In genomic region chr1:176102243-176102642, GRCh38 we compare ENCODE assay signal across 17 cellular contexts.
DNase-seq lines count a peak whose midpoint lies in the region; ATAC-seq, FAIRE-seq and TF ChIP-seq lines count a peak whose summit lies in the region.
"Had no signal": no experiment of that assay in that cellular context is flagged by ENCODE, and none has a peak within 500 bp of the region (broad histone marks: within the 10 kb centered on the region; RNA-seq: fewer than 3 reads in every experiment).

No MANE protein-coding gene starts in this region.

- H3K4me1 ChIP-seq in K562 (replicated peaks in 1 of 2; ENCODE audit: control insufficient read depth in 2 of 2, insufficient read depth in 2 of 2, low read length in 2 of 2) (no peaks in the 10 kb centered on the region), liver (ENCODE audit: control insufficient read depth in 4 of 4, insufficient read depth in 4 of 4, low read length in 3 of 4) (no peaks in the 10 kb centered on the region)
- H3K4me1 ChIP-seq: lower lobe of right lung, SJSA1, vagina had no signal

- WGBS in K562 (ENCODE audit: insufficient coverage, low coverage, missing lambda C conversion rate), result 98% methylated on average over 4 of the region's 4 CpGs
- 95% methylated on average over 4 of the region's 4 CpGs for WGBS in liver

- no peak overlapping the region for H3K4me3 ChIP-seq in K562
- no peak overlapping the region for H3K4me3 ChIP-seq in liver (ENCODE audit: low read depth in 1 of 3, low read length in 3 of 3)
- H3K4me3 ChIP-seq: lower lobe of right lung, SJSA1, vagina had no signal

- POLR2A ChIA-PET in K562 (lab: Yijun Ruan, JAX), result no interaction called here
- POLR2A ChIA-PET in HEK293T (lab: Yijun Ruan, JAX), result no interaction called here

- H3K9ac ChIP-seq in K562 (ENCODE audit: insufficient read depth in 1 of 2, low read depth in 2 of 2, low read length in 2 of 2) (no peak overlapping the region), liver (ENCODE audit: low read depth in 1 of 2, low read length in 2 of 2) (no peak overlapping the region)

- H3K4me2 ChIP-seq in K562 (ENCODE audit: insufficient read depth, low read length), result no peak overlapping the region

- DNase-seq in ELR (ENCODE audit: low read depth) (peak; percentile 11), KBM-7 (peak; percentile 15), K562 (ENCODE audit: extremely low read depth in 1 of 4, low spot score in 3 of 4) (no peak), HEK293T (ENCODE audit: extremely low spot score) (no peak), mucosa of gallbladder (ENCODE audit: low spot score) (no peak), GM19239 (ENCODE audit: insufficient read length, low spot score) (no peak)
- DNase-seq: CD4-positive, CD25-positive, alpha-beta regulatory T cell; GOT3; lower lobe of right lung; NK-92 treated with Interleukin-12 subunit alpha and Interleukin-12 subunit beta, amount 100 ng/mL, for 24 hours; right cardiac atrium had no signal

- no peaks in the 10 kb centered on the region for H3K9me1 ChIP-seq in K562 (ENCODE audit: control insufficient read depth, insufficient read depth, low read length)

- TF ChIP-seq RAD21 in K562 (CRISPR knock-in tag; conservative IDR thresholded peaks at IDR 0.05 in 1 of 2, IDR thresholded peaks at IDR 0.05 in 1 of 2) (no peak), liver (IDR thresholded peaks at IDR 0.05) (no peak)

- CTCF ChIA-PET in K562 (lab: Yijun Ruan, JAX; ENCODE audit: low intra/inter-chr PET ratio) (no interaction called here), HEK293T (lab: Yijun Ruan, JAX) (no interaction called here)

- no peaks in the 10 kb centered on the region for H3K79me2 ChIP-seq in K562 (ENCODE audit: control insufficient read depth, insufficient read depth, low read length)

- H3K27ac ChIP-seq in K562 (ENCODE audit: extremely low read depth, low read depth, low read length) (no peak overlapping the region), liver (ENCODE audit: low read depth in 1 of 2, low read length in 2 of 2) (no peak overlapping the region)
- H3K27ac ChIP-seq: epithelial cell of prostate, lower lobe of right lung, SJSA1, vagina, VCaP had no signal

- BruUV-seq in K562 (replicated peaks; lab: Mats Ljungman, UMichigan), result no TSS peak

- ATAC-seq in K562, result no peak
- ATAC-seq: lower lobe of right lung, right cardiac atrium had no signal

- H4K20me1 ChIP-seq in K562 (replicated peaks; ENCODE audit: control insufficient read depth, insufficient read depth, low read length), result no peaks in the 10 kb centered on the region

- H2AFZ ChIP-seq in K562 (ENCODE audit: low read depth, low read length), result no peak overlapping the region

- intact Hi-C loops in K562 (cut with micrococcal nuclease), result no loop called here

- H3K27me3 ChIP-seq in K562 (ENCODE audit: control insufficient read depth in 2 of 2, insufficient read depth in 2 of 2, low read length in 2 of 2) (no peaks in the 10 kb centered on the region), liver (ENCODE audit: control insufficient read depth in 4 of 4, insufficient read depth in 4 of 4, low read length in 3 of 4) (no peaks in the 10 kb centered on the region)
- H3K27me3 ChIP-seq: SJSA1, vagina had no signal

- in situ Hi-C loops in KBM-7 (cut with MboI; ENCODE audit: low pct_unique_long_range_greater_than_20kb, low sequenced_read_pairs), result no loop called here
- in situ Hi-C loops in K562 (cut with MboI), result no loop called here

- TF ChIP-seq EP300 in K562 (IDR thresholded peaks at IDR 0.05; ENCODE audit: low read length), result no peak

- TF ChIP-seq POLR2A in K562 (conservative IDR thresholded peaks at IDR 0.05), result no peak

- H3K9me3 ChIP-seq in K562 (replicated peaks; ENCODE audit: control insufficient read depth, insufficient read depth, low read depth, low read length), result peaks cover 17% of the 10 kb centered on the region; the same call in 1 of the 2 replicates
- peaks cover 6 to 29% (median 24%) of the 10 kb centered on the region in 4 donors for H3K9me3 ChIP-seq in liver (ENCODE audit: control insufficient read depth in 4 of 4, low read length in 3 of 4)
- H3K9me3 ChIP-seq: SJSA1 had no signal

- no peak for FAIRE-seq in K562 (lab: Jason Lieb, UNC)
- FAIRE-seq in GM19239 (lab: Jason Lieb, UNC), result no peak
- FAIRE-seq: G401.6 had no signal

- H3K36me3 ChIP-seq in K562 (ENCODE audit: control insufficient read depth, insufficient read depth, low read length), result peaks cover 26% of the 10 kb centered on the region; the same call in 2 of the 3 replicates
- H3K36me3 ChIP-seq in liver (ENCODE audit: control insufficient read depth in 4 of 4, insufficient read depth in 3 of 4, low read depth in 1 of 4, low read length in 3 of 4), result peaks cover 8 to 40% (median 23%) of the 10 kb centered on the region in 4 donors

- no peak for TF ChIP-seq CTCF in K562 (IDR thresholded peaks at IDR 0.05 in 2 of 3, conservative IDR thresholded peaks at IDR 0.05 in 1 of 3; ENCODE audit: insufficient read depth in 2 of 3, low read depth in 1 of 3, low read length in 3 of 3)
- no peak for TF ChIP-seq CTCF in liver (IDR thresholded peaks at IDR 0.05; ENCODE audit: low read depth, low read length, missing input control)

TF ChIP-seq in K562, 482 proteins besides CTCF, POLR2A, EP300 and RAD21:
- TF ChIP-seq EHMT2 (IDR thresholded peaks at IDR 0.05) (peak; percentile 63; the same call in 1 of the 2 replicates), ZFP30 (CRISPR knock-in tag; IDR thresholded peaks at IDR 0.05; ENCODE audit: borderline replicate concordance) (no peak)

TF ChIP-seq in liver, 16 proteins besides CTCF, POLR2A, EP300 and RAD21:
- TF ChIP-seq REST (IDR thresholded peaks at IDR 0.05), result peak; percentile 53
- no peak for TF ChIP-seq FOXA1 (IDR thresholded peaks at IDR 0.05)
- TF ChIP-seq RXRA (IDR thresholded peaks at IDR 0.05), result no peak

TF ChIP-seq in HEK293T, 16 proteins besides CTCF, POLR2A, EP300 and RAD21:
- TF ChIP-seq FOXA1 (IDR thresholded peaks at IDR 0.05), result no peak
- TF ChIP-seq ARNT (IDR thresholded peaks at IDR 0.05), result no peak
- no peak for TF ChIP-seq ELF4 (IDR thresholded peaks at IDR 0.05)
- no peak for TF ChIP-seq FOXM1 (IDR thresholded peaks at IDR 0.05; ENCODE audit: borderline replicate concordance)
- TF ChIP-seq HDGF (IDR thresholded peaks at IDR 0.05; ENCODE audit: borderline replicate concordance), result no peak
- no peak for TF ChIP-seq SP1 (IDR thresholded peaks at IDR 0.05)
- TF ChIP-seq ZNF384 (IDR thresholded peaks at IDR 0.05), result no peak

Comparison
In these comparisons a context has a peak if more than half of its experiments do, and no peak if none do; other contexts are left out.
1. DNase-seq: peak in ELR (single experiment) and KBM-7 (single experiment); none in K562 (0 of 4), HEK293T (single experiment), mucosa of gallbladder (single experiment) and GM19239 (single experiment).